In genomic region chr10:116014326-116014725, GRCh38 we compare ENCODE assay signal across 17 cellular contexts.
DNase-seq lines count a peak whose midpoint lies in the region; ATAC-seq and TF ChIP-seq lines count a peak whose summit lies in the region.
"Had no signal": no experiment of that assay in that cellular context is flagged by ENCODE, and none has a peak within 500 bp of the region (broad histone marks: within the 10 kb centered on the region; RNA-seq: fewer than 3 reads in every experiment).

No MANE protein-coding gene starts in this region.

- no peak for TF ChIP-seq EP300 in sigmoid colon (IDR thresholded peaks at IDR 0.05)

- H3K4me2 ChIP-seq in BLaER1 treated with 17β-estradiol and CSF1 and Interleukin-3, amounts not matched to agents 10 nM and 100 nM = peak overlapping the region in 9 of 11 experiments; percentile 20 to 76 (median 54); a peak in 15 of 22 replicates
- peak overlapping the region; percentile 30 for H3K4me2 ChIP-seq in hepatocyte

- 88% methylated on average over 2 of the region's 2 CpGs for WGBS in hepatocyte (ENCODE audit: low lambda C conversion rate, missing lambda C conversion rate)
- 78 to 88% methylated on average over 2 of the region's 2 CpGs for WGBS in sigmoid colon, 2 donors

- H3K36me3 ChIP-seq in BLaER1 treated with 17β-estradiol and CSF1 and Interleukin-3, amounts not matched to agents 10 nM and 100 nM = no peaks in the 10 kb centered on the region
- H3K36me3 ChIP-seq in hepatocyte (replicated peaks; ENCODE audit: insufficient read depth, low read depth) (no peaks in the 10 kb centered on the region), sigmoid colon (no peaks in the 10 kb centered on the region)

- H3K27ac Mint-ChIP-seq in mesothelial cell of epicardium = peak overlapping the region; percentile 96
- H3K27ac Mint-ChIP-seq in activated T-helper 1 cell treated with anti-CD3 and anti-CD28 coated beads, Interleukin-12 subunit alpha, Interleukin-12 subunit beta, Interleukin-2, Interleukin-4 antibody, amounts not matched to agents 30 ng/mL and 10 ng/mL and 1 ng/mL, durations not matched to agents 14 hours and 24 hours and 36 hours = no peak overlapping the region
- H3K27ac Mint-ChIP-seq: CD4-positive, alpha-beta memory T cell; HFFc6 had no signal

- H3K9me3 ChIP-seq in BLaER1 treated with 17β-estradiol and CSF1 and Interleukin-3, amounts not matched to agents 10 nM and 100 nM (replicated peaks in 1 of 11) = peaks cover 0 to 23% (median 8%) of the 10 kb centered on the region in 11 experiments; a peak in 14 of 22 replicates
- H3K9me3 ChIP-seq in hepatocyte (ENCODE audit: low read depth) = no peaks in the 10 kb centered on the region
- peaks cover 0 to 3% (median 0%) of the 10 kb centered on the region in 4 donors for H3K9me3 ChIP-seq in sigmoid colon

- H3K4me3 ChIP-seq in BLaER1 treated with 17β-estradiol and CSF1 and Interleukin-3, amounts not matched to agents 10 nM and 100 nM = no peak overlapping the region
- H3K4me3 ChIP-seq in hepatocyte = no peak overlapping the region
- H3K4me3 ChIP-seq in sigmoid colon = no peak overlapping the region

- H3K27me3 Mint-ChIP-seq in mesothelial cell of epicardium (ENCODE audit: low read depth) = peaks cover 2% of the 10 kb centered on the region
- H3K27me3 Mint-ChIP-seq in activated T-helper 1 cell treated with anti-CD3 and anti-CD28 coated beads, Interleukin-12 subunit alpha, Interleukin-12 subunit beta, Interleukin-2, Interleukin-4 antibody, amounts not matched to agents 30 ng/mL and 10 ng/mL and 1 ng/mL, durations not matched to agents 14 hours and 24 hours and 36 hours (ENCODE audit: insufficient read depth) = no peaks in the 10 kb centered on the region
- H3K27me3 Mint-ChIP-seq: CD4-positive, alpha-beta memory T cell had no signal

- H3K9ac ChIP-seq in BLaER1 treated with 17β-estradiol and CSF1 and Interleukin-3, amounts not matched to agents 10 nM and 100 nM = no peak overlapping the region

- TF ChIP-seq POLR2A in sigmoid colon (IDR thresholded peaks at IDR 0.05) = no peak

- peaks cover 19% of the 10 kb centered on the region for H3K9me3 Mint-ChIP-seq in mesothelial cell of epicardium
- H3K9me3 Mint-ChIP-seq in activated T-helper 1 cell treated with anti-CD3 and anti-CD28 coated beads, Interleukin-12 subunit alpha, Interleukin-12 subunit beta, Interleukin-2, Interleukin-4 antibody, amounts not matched to agents 30 ng/mL and 10 ng/mL and 1 ng/mL, durations not matched to agents 14 hours and 24 hours and 36 hours = no peaks in the 10 kb centered on the region
- H3K9me3 Mint-ChIP-seq: HFFc6 had no signal

- no peak overlapping the region for H3K4me3 Mint-ChIP-seq in mesothelial cell of epicardium
- H3K4me3 Mint-ChIP-seq in activated T-helper 1 cell treated with anti-CD3 and anti-CD28 coated beads, Interleukin-12 subunit alpha, Interleukin-12 subunit beta, Interleukin-2, Interleukin-4 antibody, amounts not matched to agents 30 ng/mL and 10 ng/mL and 1 ng/mL, durations not matched to agents 14 hours and 24 hours and 36 hours = no peak overlapping the region
- H3K4me3 Mint-ChIP-seq: CD4-positive, alpha-beta memory T cell; HFFc6 had no signal

- H3K4me1 Mint-ChIP-seq in mesothelial cell of epicardium = peaks cover 43% of the 10 kb centered on the region
- no peaks in the 10 kb centered on the region for H3K4me1 Mint-ChIP-seq in activated T-helper 1 cell treated with anti-CD3 and anti-CD28 coated beads, Interleukin-12 subunit alpha, Interleukin-12 subunit beta, Interleukin-2, Interleukin-4 antibody, amounts not matched to agents 30 ng/mL and 10 ng/mL and 1 ng/mL, durations not matched to agents 14 hours and 24 hours and 36 hours (ENCODE audit: low read depth)
- H3K4me1 Mint-ChIP-seq: CD4-positive, alpha-beta memory T cell had no signal

- ATAC-seq in GM21528 (IDR thresholded peaks at IDR 0.05; ENCODE audit: low FRiP score, unreplicated experiment) (no peak), GM19328 (IDR thresholded peaks at IDR 0.05; ENCODE audit: unreplicated experiment) (no peak)
- ATAC-seq: HepG2 had no signal

- H2AFZ ChIP-seq in hepatocyte = no peak overlapping the region

- no peaks in the 10 kb centered on the region for H3K9me2 ChIP-seq in hepatocyte (replicated peaks; ENCODE audit: insufficient read depth)

- H3K36me3 Mint-ChIP-seq in mesothelial cell of epicardium = peaks cover 12% of the 10 kb centered on the region
- H3K36me3 Mint-ChIP-seq in activated T-helper 1 cell treated with anti-CD3 and anti-CD28 coated beads, Interleukin-12 subunit alpha, Interleukin-12 subunit beta, Interleukin-2, Interleukin-4 antibody, amounts not matched to agents 30 ng/mL and 10 ng/mL and 1 ng/mL, durations not matched to agents 14 hours and 24 hours and 36 hours (ENCODE audit: low read depth) = no peaks in the 10 kb centered on the region
- H3K36me3 Mint-ChIP-seq: CD4-positive, alpha-beta memory T cell had no signal

- peaks cover 9 to 28% (median 22%) of the 10 kb centered on the region in 10 experiments; a peak in 19 of 20 replicates for H3K4me1 ChIP-seq in BLaER1 treated with 17β-estradiol and CSF1 and Interleukin-3, amounts not matched to agents 10 nM and 100 nM
- H3K4me1 ChIP-seq in hepatocyte (ENCODE audit: insufficient read depth) (no peaks in the 10 kb centered on the region), sigmoid colon (peaks cover 0 to 25% (median 17%) of the 10 kb centered on the region in 4 donors)

- no peaks in the 10 kb centered on the region for H4K20me1 ChIP-seq in BLaER1 treated with 17β-estradiol and CSF1 and Interleukin-3, amounts not matched to agents 10 nM and 100 nM
- no peaks in the 10 kb centered on the region for H4K20me1 ChIP-seq in hepatocyte (ENCODE audit: insufficient read depth, poor library complexity, severe bottlenecking)

- DNase-seq in hepatocyte (ENCODE audit: low spot score) (no peak), mesothelial cell of epicardium (ENCODE audit: low spot score in 2 of 2, unreplicated experiment in 2 of 2) (no peak), sigmoid colon (no peak), NCI-H446 (lab: John Stamatoyannopoulos, UW) (no peak)
- no peak for DNase-seq in activated T-helper 1 cell treated with anti-CD3 and anti-CD28 coated beads, Interleukin-12 subunit alpha, Interleukin-12 subunit beta, Interleukin-2, Interleukin-4 antibody, amounts not matched to agents 30 ng/mL and 10 ng/mL and 1 ng/mL, durations not matched to agents 14 hours and 24 hours and 36 hours (ENCODE audit: low spot score)
- DNase-seq: ACHN; CD4-positive, alpha-beta memory T cell; COR-L47; DND-41; GDM1; HCEC 1CT; HFFc6 had no signal

- H3K27ac ChIP-seq in BLaER1 treated with 17β-estradiol and CSF1 and Interleukin-3, amounts not matched to agents 10 nM and 100 nM = no peak overlapping the region
- no peak overlapping the region for H3K27ac ChIP-seq in hepatocyte
- H3K27ac ChIP-seq in sigmoid colon = peak overlapping the region in 3 of 4 donors; percentile 22 to 31 (median 28)
- H3K27ac ChIP-seq: C4-2B had no signal

- no peaks in the 10 kb centered on the region for H3K79me2 ChIP-seq in hepatocyte

- no peak for TF ChIP-seq CTCF in hepatocyte (IDR thresholded peaks at IDR 0.05; ENCODE audit: poor library complexity)
- no peak for TF ChIP-seq CTCF in mesothelial cell of epicardium (IDR thresholded peaks at IDR 0.05; ENCODE audit: unreplicated experiment)
- TF ChIP-seq CTCF in sigmoid colon (IDR thresholded peaks at IDR 0.05) = no peak

- H3K27me3 ChIP-seq in BLaER1 treated with 17β-estradiol and CSF1 and Interleukin-3, amounts not matched to agents 10 nM and 100 nM = no peaks in the 10 kb centered on the region
- H3K27me3 ChIP-seq in hepatocyte = peaks cover 4% of the 10 kb centered on the region
- no peaks in the 10 kb centered on the region for H3K27me3 ChIP-seq in sigmoid colon

- intact Hi-C loops in sigmoid colon (cut with DNase I) = no loop called here
- intact Hi-C loops in activated T-helper 1 cell treated with anti-CD3 and anti-CD28 coated beads, Interleukin-12 subunit alpha, Interleukin-12 subunit beta, Interleukin-2, Interleukin-4 antibody, amounts not matched to agents 30 ng/mL and 10 ng/mL and 1 ng/mL, durations not matched to agents 14 hours and 24 hours and 36 hours (cut with micrococcal nuclease) = no loop called here

Comparison
In these comparisons a context has a peak if more than half of its experiments do, and no peak if none do; other contexts are left out.
1. H3K27ac ChIP-seq: peak in sigmoid colon (3 of 4); none in BLaER1 treated with 17β-estradiol and CSF1 and Interleukin-3, amounts not matched to agents 10 nM and 100 nM (0 of 11) and hepatocyte (single experiment).